Comparison of ENCODE assay signal across 18 cellular contexts in the genomic region with DNA sequence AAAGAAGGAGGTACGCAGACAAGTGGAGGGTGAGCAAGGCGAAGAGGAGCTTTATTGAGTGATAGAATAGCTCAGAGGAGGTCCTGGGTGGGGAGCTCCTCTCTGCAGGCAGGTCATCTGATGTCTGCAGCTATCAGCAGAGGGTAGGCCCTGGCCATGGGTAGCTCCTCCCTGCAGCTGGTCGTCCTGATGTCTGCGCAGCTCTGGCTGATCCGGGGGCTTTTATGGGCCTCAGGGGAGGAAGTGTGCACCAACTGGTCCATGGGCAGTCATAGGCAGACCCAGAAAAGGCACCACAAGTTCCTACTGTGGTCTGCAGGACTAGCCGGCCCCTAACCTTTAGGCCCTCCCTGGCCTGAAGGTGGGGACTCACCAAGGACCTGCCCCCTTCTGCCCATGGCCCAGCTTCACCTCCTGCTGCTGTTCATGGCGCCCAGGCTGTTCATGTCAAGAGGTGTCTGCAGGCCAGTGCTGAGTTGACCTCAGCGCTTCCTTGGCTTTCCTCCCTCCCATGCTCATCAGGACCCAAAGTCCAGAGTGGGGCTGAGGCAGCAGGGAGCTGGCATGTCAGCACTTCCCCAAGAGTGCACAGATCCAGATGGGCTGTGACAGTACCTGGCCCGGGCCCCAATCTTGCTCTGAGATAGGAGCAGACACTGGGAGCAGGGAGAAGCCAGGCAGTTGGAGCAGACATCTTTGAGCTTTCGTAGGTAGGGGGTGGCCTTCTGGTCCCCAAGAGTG.
"Had no signal": no experiment of that assay in that cellular context is flagged by ENCODE, and none has a peak within 500 bp of the region (broad histone marks: within the 10 kb centered on the region; RNA-seq: fewer than 3 reads in every experiment).

No MANE protein-coding gene starts in this region.

- ATAC-seq: activated CD4-positive, alpha-beta T cell treated with anti-CD3 and anti-CD28 coated beads for 36 hours; naive thymus-derived CD4-positive, alpha-beta T cell; pancreas; stimulated activated memory B cell treated with anti-CD40 and anti-IgM and Interleukin-4, amounts not matched to agents 10 μg/mL and 1 μg/mL and 100 μg/mL, for 72 hours; WTC11 had no signal

- H3K4me1 Mint-ChIP-seq: WTC11 had no signal

- H3K27me3 Mint-ChIP-seq: activated CD4-positive, alpha-beta T cell treated with anti-CD3 and anti-CD28 coated beads for 36 hours; naive thymus-derived CD4-positive, alpha-beta T cell; stimulated activated memory B cell treated with anti-CD40 and anti-IgM and Interleukin-4, amounts not matched to agents 10 μg/mL and 1 μg/mL and 100 μg/mL, for 72 hours had no signal

- H3K36me3 Mint-ChIP-seq: WTC11 had no signal

- H3K4me1 ChIP-seq: adrenal gland, esophagus muscularis mucosa, pancreas, right lobe of liver, thyroid gland had no signal

- H3K27ac Mint-ChIP-seq: activated CD4-positive, alpha-beta T cell treated with anti-CD3 and anti-CD28 coated beads for 36 hours; naive thymus-derived CD4-positive, alpha-beta T cell; stimulated activated memory B cell treated with anti-CD40 and anti-IgM and Interleukin-4, amounts not matched to agents 10 μg/mL and 1 μg/mL and 100 μg/mL, for 72 hours; WTC11 had no signal

- H3K4me3 ChIP-seq: adrenal gland, esophagus muscularis mucosa, hepatocyte, pancreas, right lobe of liver, thyroid gland had no signal

- H3K36me3 ChIP-seq: adrenal gland, pancreas, right lobe of liver, thyroid gland had no signal

- H3K4me3 Mint-ChIP-seq: activated CD4-positive, alpha-beta T cell treated with anti-CD3 and anti-CD28 coated beads for 36 hours; naive thymus-derived CD4-positive, alpha-beta T cell; stimulated activated memory B cell treated with anti-CD40 and anti-IgM and Interleukin-4, amounts not matched to agents 10 μg/mL and 1 μg/mL and 100 μg/mL, for 72 hours; WTC11 had no signal

- H3K27ac ChIP-seq: adrenal gland, esophagus muscularis mucosa, hepatocyte, pancreas, right lobe of liver, thyroid gland had no signal

- H3K27me3 ChIP-seq: adrenal gland, esophagus muscularis mucosa, hepatocyte, pancreas, right lobe of liver, thyroid gland had no signal

- H3K9me3 Mint-ChIP-seq: naive thymus-derived CD4-positive, alpha-beta T cell; stimulated activated memory B cell treated with anti-CD40 and anti-IgM and Interleukin-4, amounts not matched to agents 10 μg/mL and 1 μg/mL and 100 μg/mL, for 72 hours; WTC11 had no signal

- DNase-seq: activated CD4-positive, alpha-beta T cell treated with anti-CD3 and anti-CD28 coated beads for 36 hours; activated CD4-positive, alpha-beta T cell treated with anti-CD3 and anti-CD28 coated beads, Interleukin-2, amount 50 U/mL, for 48 hours; activated effector memory CD4-positive, alpha-beta T cell treated with Interleukin-2 at 50 U/mL for 16 hours; activated naive CD4-positive, alpha-beta T cell treated with anti-CD3 and anti-CD28 coated beads, Interleukin-2, amount 50 U/mL, for 16 hours; activated T-cell treated with anti-CD3 and anti-CD28 coated beads, Interleukin-2, amount 50 U/mL, for 48 hours; effector CD8-positive, alpha-beta T cell; naive thymus-derived CD4-positive, alpha-beta T cell; stimulated activated CD4-positive, alpha-beta T cell treated with anti-CD3 and anti-CD28 coated beads, Interleukin-4, amount 100 ng/mL, for 24 hours; SW 1271; T-helper 2 cell; thyroid gland had no signal

- H3K9me3 ChIP-seq: adrenal gland, esophagus muscularis mucosa, pancreas, right lobe of liver, thyroid gland had no signal
